24 cellular contexts compared by ENCODE assay signal in the genomic region with DNA sequence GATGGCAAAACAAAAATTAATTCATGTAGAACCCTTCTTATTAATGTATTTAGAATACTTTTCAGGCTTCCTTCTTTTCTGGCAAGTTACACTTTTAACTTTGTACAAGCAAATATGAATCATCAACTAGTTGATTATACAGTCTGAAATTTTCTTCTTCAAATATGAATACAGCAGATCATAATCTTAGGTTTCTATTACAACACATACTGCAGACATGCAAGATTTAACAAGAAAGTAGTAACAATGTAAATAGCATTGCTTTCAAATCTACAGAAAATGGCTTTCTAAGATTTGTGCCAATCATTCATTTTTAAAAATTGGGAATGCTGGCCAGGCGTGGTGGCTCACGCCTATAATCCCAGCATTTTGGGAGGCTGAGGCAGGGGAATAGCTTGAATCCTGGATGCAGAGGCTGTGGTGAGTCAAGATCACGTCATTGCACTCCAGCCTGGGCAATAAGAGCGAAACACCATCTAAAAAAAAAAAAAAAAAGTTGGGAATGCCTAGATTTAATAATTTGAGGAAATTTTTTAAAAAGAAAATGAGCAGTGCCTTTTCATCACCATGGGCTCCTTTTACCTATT.
DNase-seq lines count a peak whose midpoint lies in the region; ATAC-seq and TF ChIP-seq lines count a peak whose summit lies in the region.
"Had no signal": no experiment of that assay in that cellular context is flagged by ENCODE, and none has a peak within 500 bp of the region (broad histone marks: within the 10 kb centered on the region; RNA-seq: fewer than 3 reads in every experiment).

No MANE protein-coding gene starts in this region.

- no peak overlapping the region for H3K4me2 ChIP-seq in mammary epithelial cell (ENCODE audit: insufficient read depth, low read depth, low read length)

- TF ChIP-seq POLR2A in upper lobe of left lung (IDR thresholded peaks at IDR 0.05) = no peak

- H3K9ac ChIP-seq in mammary epithelial cell (ENCODE audit: insufficient read depth, low read length) = no peak overlapping the region

- CTCF ChIA-PET in mammary epithelial cell (lab: Charles Lee; ENCODE audit: low non-redundant PET) = no interaction called here

- TF ChIP-seq EP300 in upper lobe of left lung (IDR thresholded peaks at IDR 0.05) = no peak

- dilution Hi-C loops in mammary epithelial cell (cut with HindIII; ENCODE audit: low sequenced_read_pairs) = no loop called here

- DNase-seq in EH (ENCODE audit: low read depth) (peak; percentile 57), MG63 (peak; percentile 82), mammary epithelial cell (peak; percentile 30), foreskin keratinocyte (peak; percentile 19 to 54), upper lobe of left lung (no peak), T-helper 17 cell (no peak)
- DNase-seq: activated naive CD4-positive, alpha-beta T cell; activated T-cell treated with anti-CD3 and anti-CD28 coated beads, Interleukin-2, amount 50 U/mL, for 1 hour; amniotic stem cell; caudate nucleus; CD4-positive, CD25-positive, alpha-beta regulatory T cell; NCI-H1105; NCI-H2081 treated with DMSO at 0.1 percent for 48 hours; NCI-H510A; NK-92 treated with Interleukin-12 subunit alpha and Interleukin-12 subunit beta, amount 100 ng/mL, for 24 hours; small intestine; T1000 had no signal

- no peaks in the 10 kb centered on the region for H3K4me1 Mint-ChIP-seq in T-helper 17 cell
- H3K4me1 Mint-ChIP-seq: CD4-positive, CD25-positive, alpha-beta regulatory T cell; stimulated activated memory B cell treated with anti-CD40 and anti-IgM and Interleukin-4, amounts not matched to agents 10 μg/mL and 1 μg/mL and 100 μg/mL, for 72 hours had no signal

- ATAC-seq in foreskin keratinocyte (peak; percentile 71), upper lobe of left lung (ENCODE audit: low FRiP score in 2 of 2) (no peak), GM21786 (IDR thresholded peaks at IDR 0.05; ENCODE audit: unreplicated experiment) (no peak), HG03342 (IDR thresholded peaks at IDR 0.05; ENCODE audit: unreplicated experiment) (no peak), T-helper 17 cell (no peak)
- ATAC-seq: stimulated activated memory B cell treated with anti-CD40 and anti-IgM and Interleukin-4, amounts not matched to agents 10 μg/mL and 1 μg/mL and 100 μg/mL, for 72 hours had no signal

- no peak overlapping the region for H3K27ac ChIP-seq in mammary epithelial cell (ENCODE audit: insufficient read depth, low read depth, low read length)
- no peak overlapping the region for H3K27ac ChIP-seq in foreskin keratinocyte
- H3K27ac ChIP-seq in upper lobe of left lung = no peak overlapping the region
- H3K27ac ChIP-seq: epithelial cell of prostate, neutrophil, suprapubic skin, vagina had no signal

- no TSS peak for BruUV-seq in mammary epithelial cell (replicated peaks; lab: Mats Ljungman, UMichigan)

- H3K9me3 ChIP-seq in MG63 (no peaks in the 10 kb centered on the region), mammary epithelial cell (replicated peaks; ENCODE audit: insufficient read depth, low read length) (no peaks in the 10 kb centered on the region), upper lobe of left lung (no peaks in the 10 kb centered on the region), T-helper 17 cell (ENCODE audit: control insufficient read depth, low read length, poor library complexity, severe bottlenecking) (no peaks in the 10 kb centered on the region)
- H3K9me3 ChIP-seq: neutrophil, suprapubic skin, vagina had no signal

- H3K27me3 ChIP-seq in MG63 = no peaks in the 10 kb centered on the region
- H3K27me3 ChIP-seq in mammary epithelial cell (ENCODE audit: insufficient read depth, low read length) = peaks cover under 1% of the 10 kb centered on the region
- no peaks in the 10 kb centered on the region for H3K27me3 ChIP-seq in foreskin keratinocyte
- no peaks in the 10 kb centered on the region for H3K27me3 ChIP-seq in upper lobe of left lung
- H3K27me3 ChIP-seq: neutrophil, suprapubic skin, vagina had no signal

- TF ChIP-seq CTCF in mammary epithelial cell (conservative IDR thresholded peaks at IDR 0.05 in 1 of 2, IDR thresholded peaks at IDR 0.05 in 1 of 2; ENCODE audit: extremely low read depth in 1 of 2, insufficient read depth in 1 of 2, low read depth in 1 of 2, low read length in 2 of 2) (no peak), foreskin keratinocyte (conservative IDR thresholded peaks at IDR 0.05) (no peak), upper lobe of left lung (IDR thresholded peaks at IDR 0.05) (no peak)

- in situ Hi-C loops in mammary epithelial cell (cut with MboI; ENCODE audit: low sequenced_read_pairs in 2 of 2) = no loop called here

- H3K36me3 ChIP-seq in MG63 = no peaks in the 10 kb centered on the region; the same call in 1 of the 2 replicates
- no peaks in the 10 kb centered on the region for H3K36me3 ChIP-seq in mammary epithelial cell (ENCODE audit: insufficient read depth, low read length)
- no peaks in the 10 kb centered on the region for H3K36me3 ChIP-seq in upper lobe of left lung
- H3K36me3 ChIP-seq: neutrophil, suprapubic skin, vagina had no signal

- H3K4me1 ChIP-seq in mammary epithelial cell (ENCODE audit: insufficient read depth, low read length) (no peaks in the 10 kb centered on the region), foreskin keratinocyte (no peaks in the 10 kb centered on the region), upper lobe of left lung (no peaks in the 10 kb centered on the region)
- H3K4me1 ChIP-seq: suprapubic skin, vagina had no signal

- no peak overlapping the region for H3K27ac Mint-ChIP-seq in T-helper 17 cell
- H3K27ac Mint-ChIP-seq: CD4-positive, CD25-positive, alpha-beta regulatory T cell; stimulated activated memory B cell treated with anti-CD40 and anti-IgM and Interleukin-4, amounts not matched to agents 10 μg/mL and 1 μg/mL and 100 μg/mL, for 72 hours had no signal

- no peaks in the 10 kb centered on the region for H4K20me1 ChIP-seq in mammary epithelial cell (ENCODE audit: insufficient read depth, low read length)

- H3K4me3 ChIP-seq in MG63 = no peak overlapping the region
- H3K4me3 ChIP-seq in mammary epithelial cell (replicated peaks in 1 of 3; ENCODE audit: insufficient read depth in 1 of 3, low read depth in 2 of 3, low read length in 3 of 3) = no peak overlapping the region
- no peak overlapping the region for H3K4me3 ChIP-seq in upper lobe of left lung
- H3K4me3 ChIP-seq: suprapubic skin, vagina had no signal

- H3K27me3 Mint-ChIP-seq in T-helper 17 cell = peaks cover 14% of the 10 kb centered on the region
- H3K27me3 Mint-ChIP-seq: stimulated activated memory B cell treated with anti-CD40 and anti-IgM and Interleukin-4, amounts not matched to agents 10 μg/mL and 1 μg/mL and 100 μg/mL, for 72 hours had no signal

- H2AFZ ChIP-seq in mammary epithelial cell (ENCODE audit: low read depth, low read length) = no peak overlapping the region

- no peaks in the 10 kb centered on the region for H3K79me2 ChIP-seq in mammary epithelial cell (ENCODE audit: insufficient read depth, low read length)

- intact Hi-C loops in mammary epithelial cell (cut with micrococcal nuclease) = no loop called here

- H3K36me3 Mint-ChIP-seq in T-helper 17 cell (ENCODE audit: low read depth) = no peaks in the 10 kb centered on the region
- H3K36me3 Mint-ChIP-seq: CD4-positive, CD25-positive, alpha-beta regulatory T cell; stimulated activated memory B cell treated with anti-CD40 and anti-IgM and Interleukin-4, amounts not matched to agents 10 μg/mL and 1 μg/mL and 100 μg/mL, for 72 hours had no signal

- WGBS in mammary epithelial cell (ENCODE audit: low coverage, missing lambda C conversion rate) = 97% methylated on average over 3 of the region's 4 CpGs
- 96% methylated on average over 4 of the region's 4 CpGs for WGBS in upper lobe of left lung, 2 donors

- H3K4me3 Mint-ChIP-seq in T-helper 17 cell = no peak overlapping the region
- H3K4me3 Mint-ChIP-seq: CD4-positive, CD25-positive, alpha-beta regulatory T cell; stimulated activated memory B cell treated with anti-CD40 and anti-IgM and Interleukin-4, amounts not matched to agents 10 μg/mL and 1 μg/mL and 100 μg/mL, for 72 hours had no signal

Comparison
In these comparisons a context has a peak if more than half of its experiments do, and no peak if none do; other contexts are left out.
1. DNase-seq: peak in EH (single experiment), MG63 (single experiment), mammary epithelial cell (single experiment) and foreskin keratinocyte (2 of 2); none in upper lobe of left lung (0 of 2) and T-helper 17 cell (0 of 3).